8 cellular contexts compared by ENCODE assay signal in genomic region chr2:65128297-65129190, GRCh38. TPM values are rescaled to one million over a fixed set of nuclear protein-coding genes. Genes with fewer than 3 reads are reported as not detected.
DNase-seq lines count a peak whose midpoint lies in the region; ATAC-seq, FAIRE-seq and TF ChIP-seq lines count a peak whose summit lies in the region.

No MANE protein-coding gene starts in this region.

- H3K27ac ChIP-seq in A549 = peak overlapping the region; percentile 93 to 95

- intact Hi-C loops in activated CD4-positive, alpha-beta T cell treated with anti-CD3 and anti-CD28 coated beads, Interleukin-2, amount 10 ng/mL, durations not matched to agents 24 days and 14 days (cut with micrococcal nuclease) = no loop called here

- ATAC-seq in A549 = no peak

- no peak for TF ChIP-seq RAD21 in A549 (conservative IDR thresholded peaks at IDR 0.05 in 1 of 2, IDR thresholded peaks at IDR 0.05 in 1 of 2)

- CTCF ChIA-PET in A549 (lab: Yijun Ruan, JAX) = interaction anchor here (0.6 to 3.2 kb wide), 8 partner anchors 11 to 863 kb away, joined by 3 to 20 read pairs (median 4); no protein-coding TSS in a partner anchor

- H3K9me3 Mint-ChIP-seq in activated CD4-positive, alpha-beta T cell treated with anti-CD3 and anti-CD28 coated beads, Interleukin-2, amount 10 ng/mL, durations not matched to agents 24 days and 14 days = no peaks in the 10 kb centered on the region

- FAIRE-seq in A549 (lab: Jason Lieb, UNC) = no peak

- TF ChIP-seq POLR2A in A549 (IDR thresholded peaks at IDR 0.05; ENCODE audit: low read length) = no peak

- peak overlapping the region; percentile 85 for H3K4me3 ChIP-seq in A549
- peak overlapping the region; percentile 95 for H3K4me3 ChIP-seq in skeletal muscle cell (ENCODE audit: low read depth, low read length)

- H3K4me3 Mint-ChIP-seq in activated CD4-positive, alpha-beta T cell treated with anti-CD3 and anti-CD28 coated beads, Interleukin-2, amount 10 ng/mL, durations not matched to agents 24 days and 14 days = peak overlapping the region; percentile 95

- H3K36me3 Mint-ChIP-seq in activated CD4-positive, alpha-beta T cell treated with anti-CD3 and anti-CD28 coated beads, Interleukin-2, amount 10 ng/mL, durations not matched to agents 24 days and 14 days (ENCODE audit: low read depth) = peaks cover 10% of the 10 kb centered on the region

- peaks cover 3% of the 10 kb centered on the region for H3K27me3 Mint-ChIP-seq in activated CD4-positive, alpha-beta T cell treated with anti-CD3 and anti-CD28 coated beads, Interleukin-2, amount 10 ng/mL, durations not matched to agents 24 days and 14 days

- peaks cover 31% of the 10 kb centered on the region for H3K4me1 Mint-ChIP-seq in activated CD4-positive, alpha-beta T cell treated with anti-CD3 and anti-CD28 coated beads, Interleukin-2, amount 10 ng/mL, durations not matched to agents 24 days and 14 days

- no peak for TF ChIP-seq CTCF in A549 (IDR thresholded peaks at IDR 0.05)
- TF ChIP-seq CTCF in GM13977 (IDR thresholded peaks at IDR 0.05; ENCODE audit: extremely low read depth, insufficient read depth, missing control alignments) = no peak

- DNase-seq in A549 (ENCODE audit: low read depth in 1 of 2, low spot score in 1 of 2) (no peak), HCEC 1CT (peak; percentile 49), globus pallidus (ENCODE audit: low spot score) (peak; percentile 25), skeletal muscle cell (ENCODE audit: low read depth) (peak; percentile 4), GM13977 (ENCODE audit: low spot score) (no peak), GOT3 (lab: John Stamatoyannopoulos, UW) (no peak), DMS114 treated with DMSO at 0.1 percent for 48 hours (lab: John Stamatoyannopoulos, UW; ENCODE audit: unreplicated experiment) (no peak)
- DNase-seq in activated CD4-positive, alpha-beta T cell treated with anti-CD3 and anti-CD28 coated beads, Interleukin-2, amount 10 ng/mL, durations not matched to agents 24 days and 14 days = peak; percentile 66

- peaks cover 46% of the 10 kb centered on the region for H3K4me1 ChIP-seq in A549

- H3K27ac Mint-ChIP-seq in activated CD4-positive, alpha-beta T cell treated with anti-CD3 and anti-CD28 coated beads, Interleukin-2, amount 10 ng/mL, durations not matched to agents 24 days and 14 days = peak overlapping the region; percentile 98

- no peaks in the 10 kb centered on the region for H3K9me3 ChIP-seq in A549

- in situ Hi-C loops in GM13977 (cut with MboI; ENCODE audit: low pct_unique_long_range_greater_than_20kb, low sequenced_read_pairs, unreplicated experiment) = no loop called here

- 19% methylated on average over 8 of the region's 8 CpGs for WGBS in A549 (ENCODE audit: missing lambda C conversion rate)

- TF ChIP-seq EP300 in A549 (IDR thresholded peaks at IDR 0.05) = no peak

- peak overlapping the region; percentile 88 for H3K4me2 ChIP-seq in A549

- POLR2A ChIA-PET in A549 (lab: Yijun Ruan, JAX) = interaction anchor here (0.7 to 2.5 kb wide), 3 partner anchors 63 to 551 kb away, joined by 3 to 41 read pairs (median 6); partner anchors contain the start of gene ACTR2

TF ChIP-seq in A549, 52 proteins besides CTCF, POLR2A, EP300 and RAD21:
- TF ChIP-seq TFCP2L1 (CRISPR knock-in tag; IDR thresholded peaks at IDR 0.05) (no peak), ESRRA (IDR thresholded peaks at IDR 0.05; ENCODE audit: borderline replicate concordance, low read length) (no peak), ATOH8 (CRISPR knock-in tag; IDR thresholded peaks at IDR 0.05; ENCODE audit: low read depth) (no peak), USF2 (IDR thresholded peaks at IDR 0.05) (peak; percentile 38; the same call in 1 of the 2 replicates), BHLHE40 (IDR thresholded peaks at IDR 0.05; ENCODE audit: low read depth, low read length) (no peak), BCL3 (IDR thresholded peaks at IDR 0.05) (no peak), CHD4 (IDR thresholded peaks at IDR 0.05; ENCODE audit: borderline replicate concordance) (no peak), HDAC2 (IDR thresholded peaks at IDR 0.05) (no peak), PHF8 (IDR thresholded peaks at IDR 0.05; ENCODE audit: borderline replicate concordance, low read depth) (no peak), EHF (CRISPR knock-in tag; IDR thresholded peaks at IDR 0.05) (no peak), CEBPB (IDR thresholded peaks at IDR 0.05) (peak; percentile 22 to 51; a peak in 1 of 4 replicates), PBX3 (IDR thresholded peaks at IDR 0.05) (no peak), CBX8 (IDR thresholded peaks at IDR 0.05) (no peak), MAFK (IDR thresholded peaks at IDR 0.05; ENCODE audit: partially characterized antibody) (peak; percentile 73), SREBF2 (IDR thresholded peaks at IDR 0.05) (no peak), HES2 (IDR thresholded peaks at IDR 0.05) (no peak)

RNA-seq across cellular contexts. Expression of gene RAB1A, which starts 1.4 kb away (rescaled TPM):
- polyA plus RNA-seq in A549 (2011; rRNA removed) = 351 and 417 TPM in 2 replicates
- polyA plus RNA-seq in A549 (2012; cell fraction: cytosol; rRNA removed) = 166 and 174 TPM in 2 replicates
- polyA plus RNA-seq in A549 (2012; cell fraction: nucleus; rRNA removed) = 34.8 and 53.4 TPM in 2 replicates
- 269 to 320 TPM (median 308 TPM) in 3 replicates for polyA plus RNA-seq in A549 (2017; fragmentation: RNase III; extraction: RNeasy Plus Mini Kit Qiagen cat#74134 plus additional on column Dnase treatment)
- polyA minus RNA-seq in A549 (2011; rRNA and poly(A)+ RNA removed) = 60.8 and 99.9 TPM in 2 replicates
- 79.9 and 81.1 TPM in 2 replicates for total RNA-seq in activated CD4-positive, alpha-beta T cell treated with anti-CD3 and anti-CD28 coated beads, Interleukin-2, amount 10 ng/mL, durations not matched to agents 24 days and 14 days

Comparison
In these comparisons a context has a peak if more than half of its experiments do, and no peak if none do; other contexts are left out.
1. DNase-seq: peak in HCEC 1CT (single experiment), activated CD4-positive, alpha-beta T cell treated with anti-CD3 and anti-CD28 coated beads, Interleukin-2, amount 10 ng/mL, durations not matched to agents 24 days and 14 days (single experiment), globus pallidus (single experiment) and skeletal muscle cell (single experiment); none in A549 (0 of 2), GM13977 (single experiment), GOT3 (single experiment) and DMS114 treated with DMSO at 0.1 percent for 48 hours (single experiment).